ENCODE assay signal across 25 cellular contexts in genomic region chr12:132399092-132400010, GRCh38.
A peak's percentile ranks its signal among the peaks of the same experiment; 100 is the strongest.
DNase-seq lines count a peak whose midpoint lies in the region; ATAC-seq and TF ChIP-seq lines count a peak whose summit lies in the region.
"Had no signal": no experiment of that assay in that cellular context is flagged by ENCODE, and none has a peak within 500 bp of the region (broad histone marks: within the 10 kb centered on the region; RNA-seq: fewer than 3 reads in every experiment).

No MANE protein-coding gene starts in this region.

- no peaks in the 10 kb centered on the region for H3K9me3 ChIP-seq in left ventricle myocardium inferior (replicated peaks)
- H3K9me3 ChIP-seq in sigmoid colon, result no peaks in the 10 kb centered on the region
- H3K9me3 ChIP-seq: HAP-1, thoracic aorta, uterus had no signal

- peaks cover 91% of the 10 kb centered on the region for H3K27me3 ChIP-seq in left ventricle myocardium inferior (ENCODE audit: low read depth)
- peaks cover 15 to 87% (median 62%) of the 10 kb centered on the region in 3 donors for H3K27me3 ChIP-seq in sigmoid colon

- ATAC-seq in HG02642 (IDR thresholded peaks at IDR 0.05; ENCODE audit: poor library complexity, unreplicated experiment) (no peak), HG03439 (IDR thresholded peaks at IDR 0.05; ENCODE audit: unreplicated experiment) (no peak)
- ATAC-seq: effector memory CD8-positive, alpha-beta T cell; stimulated activated naive CD8-positive, alpha-beta T cell treated with anti-CD3 and anti-CD28 coated beads, Interleukin-15, amount 100 ng/mL, for 72 hours had no signal

- DNase-seq in activated CD8-positive, alpha-beta memory T cell treated with anti-CD3 and anti-CD28 coated beads, Interleukin-2, amount 50 U/mL, for 4 hours, result peak; percentile 14
- no peak for DNase-seq in activated CD8-positive, alpha-beta memory T cell treated with anti-CD3 and anti-CD28 coated beads, Interleukin-2, amount 50 U/mL, for 48 hours
- DNase-seq in HEK293T (ENCODE audit: extremely low spot score) (no peak), left ventricle myocardium inferior (peak; percentile 9), sigmoid colon (peak; percentile 51), NCI-H2227 (lab: John Stamatoyannopoulos, UW; ENCODE audit: unreplicated experiment) (no peak)
- DNase-seq: activated CD4-positive, alpha-beta T cell treated with anti-CD3 and anti-CD28 coated beads for 48 hours; activated CD8-positive, alpha-beta memory T cell treated with anti-CD3 and anti-CD28 coated beads for 24 hours; activated gamma-delta T cell treated with Interleukin-2 at 50 U/mL for 16 hours; activated T-cell treated with anti-CD3 and anti-CD28 coated beads, Interleukin-2, amount 50 U/mL, for 24 hours; central memory CD4-positive, alpha-beta T cell; effector memory CD8-positive, alpha-beta T cell; NCI-H2107; OCI-M1; stimulated activated CD4-positive, alpha-beta T cell treated with anti-CD3 and anti-CD28 coated beads, Interleukin-12 subunit alpha, Interleukin-12 subunit beta, amount 100 ng/mL, for 4 hours; stimulated activated CD4-positive, alpha-beta T cell treated with anti-CD3 and anti-CD28 coated beads, Interleukin-2, amount 100 ng/mL, for 48 hours; stimulated activated naive CD8-positive, alpha-beta T cell treated with anti-CD3 and anti-CD28 coated beads, Interleukin-15, amount 100 ng/mL, for 72 hours; uterus had no signal

- no peak for TF ChIP-seq CTCF in left ventricle myocardium inferior (IDR thresholded peaks at IDR 0.05; ENCODE audit: borderline replicate concordance)
- TF ChIP-seq CTCF in sigmoid colon (IDR thresholded peaks at IDR 0.05), result no peak

- intact Hi-C loops in left ventricle myocardium inferior (cut with micrococcal nuclease), result no loop called here
- intact Hi-C loops in sigmoid colon (cut with DNase I), result no loop called here

- no peak for TF ChIP-seq EP300 in sigmoid colon (IDR thresholded peaks at IDR 0.05)

- POLR2A ChIA-PET in HEK293T (lab: Yijun Ruan, JAX), result no interaction called here

- CTCF ChIA-PET in HEK293T (lab: Yijun Ruan, JAX), result no interaction called here

- TF ChIP-seq POLR2A in sigmoid colon (IDR thresholded peaks at IDR 0.05), result no peak

- H3K36me3 ChIP-seq in left ventricle myocardium inferior (no peaks in the 10 kb centered on the region), sigmoid colon (no peaks in the 10 kb centered on the region)
- H3K36me3 ChIP-seq: HAP-1, neural progenitor cell, thoracic aorta, uterus had no signal

- H3K27ac ChIP-seq in left ventricle myocardium inferior (replicated peaks), result no peak overlapping the region
- H3K27ac ChIP-seq in sigmoid colon, result no peak overlapping the region
- H3K27ac ChIP-seq: neural progenitor cell, parathyroid adenoma, thoracic aorta, uterus, VCaP had no signal

- 81 to 86% methylated on average over 43 of the region's 43 CpGs for WGBS in sigmoid colon, 2 donors

- H3K4me1 ChIP-seq in left ventricle myocardium inferior, result no peaks in the 10 kb centered on the region
- H3K4me1 ChIP-seq in sigmoid colon, result no peaks in the 10 kb centered on the region
- H3K4me1 ChIP-seq: HAP-1, parathyroid adenoma, uterus had no signal

- H3K4me3 ChIP-seq in left ventricle myocardium inferior (no peak overlapping the region), sigmoid colon (no peak overlapping the region)
- H3K4me3 ChIP-seq: HAP-1, neural progenitor cell, thoracic aorta, uterus had no signal

TF ChIP-seq in HEK293T, 16 proteins besides CTCF, POLR2A, EP300 and RAD21:
- peak; percentile 56 for TF ChIP-seq PKNOX1 (IDR thresholded peaks at IDR 0.05)
- no peak for TF ChIP-seq SUZ12 (IDR thresholded peaks at IDR 0.05)

Comparison
In these comparisons a context has a peak if more than half of its experiments do, and no peak if none do; other contexts are left out.
1. DNase-seq: peak in activated CD8-positive, alpha-beta memory T cell treated with anti-CD3 and anti-CD28 coated beads, Interleukin-2, amount 50 U/mL, for 4 hours (single experiment), left ventricle myocardium inferior (single experiment) and sigmoid colon (single experiment); none in activated CD8-positive, alpha-beta memory T cell treated with anti-CD3 and anti-CD28 coated beads, Interleukin-2, amount 50 U/mL, for 48 hours (single experiment), HEK293T (single experiment) and NCI-H2227 (single experiment).